14 cellular contexts compared by ENCODE assay signal in genomic region chr9:97623946-97624345, GRCh38. TPM values are rescaled to one million over a fixed set of nuclear protein-coding genes. Genes with fewer than 3 reads are reported as not detected.
DNase-seq lines count a peak whose midpoint lies in the region; ATAC-seq and TF ChIP-seq lines count a peak whose summit lies in the region.
"Had no signal": no experiment of that assay in that cellular context is flagged by ENCODE, and none has a peak within 500 bp of the region (broad histone marks: within the 10 kb centered on the region; RNA-seq: fewer than 3 reads in every experiment).

No MANE protein-coding gene starts in this region.

- no peak for ATAC-seq in GM21723 (IDR thresholded peaks at IDR 0.05; ENCODE audit: unreplicated experiment)
- ATAC-seq in GM21529 (IDR thresholded peaks at IDR 0.05; ENCODE audit: unreplicated experiment): no peak
- ATAC-seq: A549 had no signal

- H3K36me3 ChIP-seq in left ventricle myocardium inferior: peaks cover 56% of the 10 kb centered on the region
- H3K36me3 ChIP-seq in mesenchymal stem cell (ENCODE audit: control insufficient read depth in 1 of 2, insufficient read depth in 2 of 2, low read depth in 1 of 2, low read length in 2 of 2): peaks cover 15 to 40% of the 10 kb centered on the region in 2 experiments

- no peak overlapping the region for H3K9ac ChIP-seq in mesenchymal stem cell (ENCODE audit: low read length)

- H2AK5ac ChIP-seq in mesenchymal stem cell (ENCODE audit: low read length, severe bottlenecking): no peak overlapping the region

- no peak overlapping the region for H3K14ac ChIP-seq in mesenchymal stem cell (ENCODE audit: low read length in 2 of 2)

- H3K27ac ChIP-seq in left ventricle myocardium inferior (replicated peaks) (peak overlapping the region; percentile 76), mesenchymal stem cell (ENCODE audit: low read length, poor library complexity, severe bottlenecking) (no peak overlapping the region)
- H3K27ac ChIP-seq: A549, C4-2B had no signal

- no peak overlapping the region for H2BK12ac ChIP-seq in mesenchymal stem cell (ENCODE audit: low read length in 2 of 2)

- H3K27me3 ChIP-seq in left ventricle myocardium inferior (ENCODE audit: low read depth) (no peaks in the 10 kb centered on the region), mesenchymal stem cell (ENCODE audit: control insufficient read depth in 1 of 2, insufficient read depth in 1 of 2, low read length in 2 of 2) (no peaks in the 10 kb centered on the region)
- H3K27me3 ChIP-seq: BE2C had no signal

- DNase-seq in left ventricle myocardium inferior (no peak), cardiac septum (ENCODE audit: low spot score) (no peak), glomerular visceral epithelial cell (ENCODE audit: extremely low spot score) (peak; percentile 40), mesenchymal stem cell (no peak)
- DNase-seq: BE2C; CD4-positive, alpha-beta memory T cell; DMS79; EL; HCEC 1CT; HFFc6 had no signal

- no peak overlapping the region for H4K8ac ChIP-seq in mesenchymal stem cell (ENCODE audit: low read length)

- H3K18ac ChIP-seq in mesenchymal stem cell (ENCODE audit: low read depth in 1 of 2, low read length in 2 of 2): no peak overlapping the region

- no peak overlapping the region for H2AFZ ChIP-seq in mesenchymal stem cell (ENCODE audit: low read depth, low read length)

- H3K4me2 ChIP-seq in mesenchymal stem cell (ENCODE audit: low read length, poor library complexity, severe bottlenecking): peak overlapping the region; percentile 9
- H3K4me2 ChIP-seq: A549 had no signal

- H3K4me1 ChIP-seq in left ventricle myocardium inferior: peaks cover 72% of the 10 kb centered on the region
- peaks cover 3% of the 10 kb centered on the region for H3K4me1 ChIP-seq in mesenchymal stem cell (ENCODE audit: control insufficient read depth, insufficient read depth, low read depth, low read length)
- H3K4me1 ChIP-seq: A549, BE2C had no signal

- H2BK15ac ChIP-seq in mesenchymal stem cell (ENCODE audit: low read depth, poor library complexity, severe bottlenecking): no peak overlapping the region

- peak overlapping the region in 1 of 2 experiments; percentile 37 for H3K4ac ChIP-seq in mesenchymal stem cell (ENCODE audit: low read depth in 1 of 2, low read length in 2 of 2)

- intact Hi-C loops in left ventricle myocardium inferior (cut with micrococcal nuclease): no loop called here
- intact Hi-C loops in cardiac septum (cut with DNase I): no loop called here

- TF ChIP-seq CTCF in left ventricle myocardium inferior (IDR thresholded peaks at IDR 0.05; ENCODE audit: borderline replicate concordance): no peak

- no peak overlapping the region for H3K23ac ChIP-seq in mesenchymal stem cell (ENCODE audit: low read length in 2 of 2)

- H3K9me3 ChIP-seq in left ventricle myocardium inferior (replicated peaks): no peaks in the 10 kb centered on the region
- no peaks in the 10 kb centered on the region for H3K9me3 ChIP-seq in mesenchymal stem cell (ENCODE audit: control insufficient read depth, low read length)
- H3K9me3 ChIP-seq: A549, BE2C had no signal

- peaks cover 29% of the 10 kb centered on the region for H3K79me1 ChIP-seq in mesenchymal stem cell (replicated peaks; ENCODE audit: low read length, poor library complexity, severe bottlenecking)

- H3K4me3 ChIP-seq in left ventricle myocardium inferior (peak overlapping the region; percentile 56), mesenchymal stem cell (ENCODE audit: insufficient read depth in 1 of 2, low read depth in 1 of 2, low read length in 2 of 2) (no peak overlapping the region)
- H3K4me3 ChIP-seq: A549 had no signal

- H2BK5ac ChIP-seq in mesenchymal stem cell (ENCODE audit: low read depth, low read length, poor library complexity, severe bottlenecking): no peak overlapping the region

- WGBS in mesenchymal stem cell: no CpG with 5 or more reads among the region's 1 CpG

- no peak overlapping the region for H2BK120ac ChIP-seq in mesenchymal stem cell (ENCODE audit: low read depth, low read length)

- H4K91ac ChIP-seq in mesenchymal stem cell (ENCODE audit: low read length): no peak overlapping the region

RNA-seq across cellular contexts. Expression of gene TSTD2, which starts 9.2 kb away (rescaled TPM):
- total RNA-seq in left ventricle myocardium inferior (24.5 TPM), cardiac septum (20.8 TPM)
- 8.8 TPM for polyA plus RNA-seq in mesenchymal stem cell (2013, experiment 1 of 2)
- polyA plus RNA-seq in mesenchymal stem cell (2013, experiment 2 of 2): 8.7 TPM

RNA-seq across cellular contexts. Expression of gene NCBP1, which starts 9.7 kb away (rescaled TPM):
- 22.5 TPM for total RNA-seq in left ventricle myocardium inferior
- total RNA-seq in cardiac septum: 18.5 TPM
- polyA plus RNA-seq in mesenchymal stem cell (2013, experiment 1 of 2): 18.0 TPM
- polyA plus RNA-seq in mesenchymal stem cell (2013, experiment 2 of 2): 20.8 TPM
